In the genomic region with DNA sequence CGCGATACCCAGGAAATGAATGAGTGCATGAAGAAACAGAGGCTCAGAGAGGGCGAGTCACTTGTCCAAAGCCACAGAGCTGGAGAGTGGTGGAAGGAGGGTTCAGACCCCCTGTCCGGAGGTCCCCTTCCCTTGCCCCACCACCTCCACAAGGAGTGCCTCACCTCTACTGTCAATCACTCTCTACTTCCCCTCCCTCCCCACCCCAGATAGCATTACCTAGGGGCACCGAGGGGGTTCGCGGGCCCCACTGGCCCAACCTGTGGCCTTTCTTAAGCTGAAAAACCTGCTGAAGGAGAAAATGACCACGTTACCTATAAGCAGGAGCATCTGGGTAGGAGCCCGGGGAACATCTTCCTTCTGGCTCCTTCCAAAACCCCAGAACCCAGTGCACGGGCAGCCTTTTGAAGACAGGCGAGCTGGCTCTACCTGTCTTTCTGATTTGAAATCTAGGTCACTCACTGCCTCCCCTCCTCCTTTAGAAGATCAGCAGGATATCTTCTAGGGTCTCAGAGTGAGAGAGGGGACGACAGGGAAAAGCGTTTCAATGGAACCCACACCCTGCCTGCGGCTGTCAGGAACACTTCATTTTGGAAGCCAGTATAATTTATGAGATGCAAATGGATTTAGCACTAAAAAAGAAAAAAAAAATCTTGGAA, we compare ENCODE assay signal across 10 cellular contexts.
DNase-seq lines count a peak whose midpoint lies in the region; ATAC-seq and TF ChIP-seq lines count a peak whose summit lies in the region.
"Had no signal": no experiment of that assay in that cellular context is flagged by ENCODE, and none has a peak within 500 bp of the region (broad histone marks: within the 10 kb centered on the region; RNA-seq: fewer than 3 reads in every experiment).

No MANE protein-coding gene starts in this region.

- ATAC-seq in RWPE2 (ENCODE audit: low read depth) (no peak), gastroesophageal sphincter (no peak), HG02852 (IDR thresholded peaks at IDR 0.05; ENCODE audit: unreplicated experiment) (no peak)
- no peak for ATAC-seq in activated CD4-positive, CD25-positive, alpha-beta regulatory T cell treated with anti-CD3 and anti-CD28 coated beads, Interleukin-2, amount 50 U/mL, for 24 hours

- peak overlapping the region in 3 of 10 experiments; percentile 4 to 45 (median 28); a peak in 2 of 20 replicates for H3K4me3 ChIP-seq in BLaER1 treated with 17β-estradiol and CSF1 and Interleukin-3, amounts not matched to agents 10 nM and 100 nM
- H3K4me3 ChIP-seq in RWPE2 (ENCODE audit: severe bottlenecking), result no peak overlapping the region
- H3K4me3 ChIP-seq in gastroesophageal sphincter, result no peak overlapping the region
- H3K4me3 ChIP-seq in sigmoid colon, result no peak overlapping the region

- H3K27ac ChIP-seq in BLaER1 treated with 17β-estradiol and CSF1 and Interleukin-3, amounts not matched to agents 10 nM and 100 nM, result peak overlapping the region in 10 of 11 experiments; percentile 55 to 90 (median 86); a peak in 19 of 22 replicates
- H3K27ac ChIP-seq in RWPE2 (ENCODE audit: poor library complexity, severe bottlenecking) (peak overlapping the region; percentile 71), gastroesophageal sphincter (peak overlapping the region in 3 of 4 donors; percentile 78 to 88 (median 85)), sigmoid colon (peak overlapping the region; percentile 66 to 87 (median 80))

- peaks cover 76 to 95% (median 89%) of the 10 kb centered on the region in 10 experiments for H3K4me1 ChIP-seq in BLaER1 treated with 17β-estradiol and CSF1 and Interleukin-3, amounts not matched to agents 10 nM and 100 nM
- peaks cover 16% of the 10 kb centered on the region for H3K4me1 ChIP-seq in RWPE2 (ENCODE audit: insufficient read depth, poor library complexity, severe bottlenecking)
- H3K4me1 ChIP-seq in gastroesophageal sphincter, result peaks cover 6 to 54% (median 28%) of the 10 kb centered on the region in 3 donors
- H3K4me1 ChIP-seq in sigmoid colon, result peaks cover 0 to 37% (median 28%) of the 10 kb centered on the region in 4 donors

- TF ChIP-seq EP300 in gastroesophageal sphincter (IDR thresholded peaks at IDR 0.05) (no peak), sigmoid colon (IDR thresholded peaks at IDR 0.05) (no peak)

- no peaks in the 10 kb centered on the region for H3K27me3 ChIP-seq in BLaER1 treated with 17β-estradiol and CSF1 and Interleukin-3, amounts not matched to agents 10 nM and 100 nM
- H3K27me3 ChIP-seq in RWPE2 (ENCODE audit: insufficient read depth, poor library complexity, severe bottlenecking) (no peaks in the 10 kb centered on the region), gastroesophageal sphincter (no peaks in the 10 kb centered on the region), sigmoid colon (no peaks in the 10 kb centered on the region)

- TF ChIP-seq POLR2A in gastroesophageal sphincter (IDR thresholded peaks at IDR 0.05) (no peak), sigmoid colon (IDR thresholded peaks at IDR 0.05) (no peak)

- intact Hi-C loops in sigmoid colon (cut with DNase I), result no loop called here

- no peaks in the 10 kb centered on the region for H4K20me1 ChIP-seq in BLaER1 treated with 17β-estradiol and CSF1 and Interleukin-3, amounts not matched to agents 10 nM and 100 nM

- 74% methylated on average over 7 to 12 of the region's 14 CpGs for WGBS in gastroesophageal sphincter (ENCODE audit: low coverage in 1 of 2), 2 donors
- WGBS in sigmoid colon, 2 donors, result 61 to 81% methylated on average over 14 of the region's 14 CpGs

- peak overlapping the region in 10 of 11 experiments; percentile 7 to 79 (median 74); a peak in 18 of 22 replicates for H3K9ac ChIP-seq in BLaER1 treated with 17β-estradiol and CSF1 and Interleukin-3, amounts not matched to agents 10 nM and 100 nM

- TF ChIP-seq CTCF in RWPE2 (IDR thresholded peaks at IDR 0.05; ENCODE audit: poor library complexity, severe bottlenecking) (no peak), gastroesophageal sphincter (IDR thresholded peaks at IDR 0.05) (no peak), sigmoid colon (IDR thresholded peaks at IDR 0.05) (no peak)

- no peaks in the 10 kb centered on the region for H3K36me3 ChIP-seq in BLaER1 treated with 17β-estradiol and CSF1 and Interleukin-3, amounts not matched to agents 10 nM and 100 nM
- H3K36me3 ChIP-seq in RWPE2 (ENCODE audit: low read depth), result no peaks in the 10 kb centered on the region
- H3K36me3 ChIP-seq in gastroesophageal sphincter, result no peaks in the 10 kb centered on the region
- H3K36me3 ChIP-seq in sigmoid colon, result no peaks in the 10 kb centered on the region

- H3K4me2 ChIP-seq in BLaER1 treated with 17β-estradiol and CSF1 and Interleukin-3, amounts not matched to agents 10 nM and 100 nM, result peak overlapping the region; percentile 80 to 93 (median 88)

- H3K9me3 ChIP-seq in BLaER1 treated with 17β-estradiol and CSF1 and Interleukin-3, amounts not matched to agents 10 nM and 100 nM (replicated peaks in 1 of 11), result peaks cover 0 to 4% (median 0%) of the 10 kb centered on the region in 11 experiments; a peak in 1 of 22 replicates
- no peaks in the 10 kb centered on the region for H3K9me3 ChIP-seq in RWPE2 (ENCODE audit: severe bottlenecking)
- no peaks in the 10 kb centered on the region for H3K9me3 ChIP-seq in gastroesophageal sphincter
- H3K9me3 ChIP-seq in sigmoid colon, result no peaks in the 10 kb centered on the region

- DNase-seq in RWPE2 (ENCODE audit: low spot score) (no peak), sigmoid colon (peak; percentile 30), amniotic stem cell (lab: John Stamatoyannopoulos, UW) (no peak), AG20443 (ENCODE audit: low spot score) (no peak)
- DNase-seq: activated CD4-positive, alpha-beta T cell treated with anti-CD3 and anti-CD28 coated beads, Interleukin-2, amount 50 U/mL, for 4 hours; activated naive CD4-positive, alpha-beta T cell had no signal
